26 cellular contexts compared by ENCODE assay signal in the genomic region with DNA sequence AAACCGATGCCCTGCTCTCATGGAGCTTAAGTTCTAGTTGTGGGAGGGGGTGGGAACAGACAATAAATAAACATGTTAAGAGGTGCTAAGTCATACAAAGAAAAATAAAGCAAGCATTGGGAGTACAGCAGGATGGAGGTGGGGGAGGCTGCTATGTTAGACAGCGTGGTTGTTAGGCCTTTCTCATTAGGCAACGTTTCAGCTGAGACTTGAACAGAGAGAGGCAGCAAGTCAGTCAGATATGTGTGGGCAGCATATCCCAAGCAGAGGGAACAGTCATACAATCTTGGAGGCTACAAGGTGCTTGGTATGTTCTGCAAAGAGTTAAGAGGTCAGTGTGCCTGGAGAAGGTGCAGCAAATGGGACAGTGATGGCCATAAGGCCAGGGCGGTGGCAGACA.
"Had no signal": no experiment of that assay in that cellular context is flagged by ENCODE, and none has a peak within 500 bp of the region (broad histone marks: within the 10 kb centered on the region; RNA-seq: fewer than 3 reads in every experiment).

No MANE protein-coding gene starts in this region.

- H3K4me1 ChIP-seq: parathyroid adenoma, psoas muscle, right lobe of liver, sigmoid colon, stomach, thyroid gland, tibial nerve, upper lobe of right lung, vagina had no signal

- H2AFZ ChIP-seq: parathyroid adenoma had no signal

- ATAC-seq: naive thymus-derived CD8-positive, alpha-beta T cell; natural killer cell treated with Interleukin-12 subunit alpha and Interleukin-12 subunit beta and Interleukin-15 and Interleukin-18, amount 100 ng/mL, for 72 hours; psoas muscle; right cardiac atrium; right lobe of liver; stimulated activated effector memory CD8-positive, alpha-beta T cell treated with anti-CD3 and anti-CD28 coated beads, Interleukin-12 subunit alpha, Interleukin-12 subunit beta, amount 100 ng/mL, for 72 hours; stimulated activated naive B cell treated with anti-CD40 and anti-IgM and Interleukin-4, amounts not matched to agents 10 μg/mL and 1 μg/mL and 100 μg/mL, for 72 hours; upper lobe of right lung had no signal

- H3K36me3 ChIP-seq: neutrophil, ovary, right lobe of liver, sigmoid colon, stomach, thoracic aorta, thyroid gland, tibial nerve, upper lobe of right lung, vagina had no signal

- H3K4me3 ChIP-seq: ovary, psoas muscle, right lobe of liver, sigmoid colon, stomach, thoracic aorta, thyroid gland, tibial nerve, upper lobe of right lung, vagina had no signal

- H3K27me3 ChIP-seq: neutrophil, ovary, right lobe of liver, sigmoid colon, stomach, thyroid gland, tibial nerve, upper lobe of right lung, vagina had no signal

- FAIRE-seq: small intestine had no signal

- H3K79me2 ChIP-seq: parathyroid adenoma had no signal

- H3K27ac ChIP-seq: neutrophil, ovary, parathyroid adenoma, psoas muscle, right lobe of liver, sigmoid colon, stomach, thoracic aorta, thyroid gland, tibial nerve, upper lobe of right lung, vagina had no signal

- H3K9me3 ChIP-seq: neutrophil, ovary, psoas muscle, right lobe of liver, sigmoid colon, stomach, thoracic aorta, thyroid gland, tibial nerve, upper lobe of right lung, vagina had no signal

- DNase-seq: naive B cell; naive thymus-derived CD8-positive, alpha-beta T cell; nephron progenitor cell; ovary; posterior cingulate gyrus; psoas muscle; right lobe of liver; sigmoid colon; small intestine; stimulated activated CD4-positive, alpha-beta T cell treated with anti-CD3 and anti-CD28 coated beads, Interleukin-15, amount 100 ng/mL, for 24 hours; stimulated activated CD4-positive, alpha-beta T cell treated with anti-CD3 and anti-CD28 coated beads, Interleukin-2, amount 100 ng/mL, for 24 hours; stimulated activated CD4-positive, alpha-beta T cell treated with anti-CD3 and anti-CD28 coated beads, Interleukin-2, amount 100 ng/mL, for 48 hours; stimulated activated CD4-positive, alpha-beta T cell treated with anti-CD3 and anti-CD28 coated beads, Interleukin-4, amount 100 ng/mL, for 24 hours; stimulated activated naive B cell treated with anti-CD40 and anti-IgM and Interleukin-4, amounts not matched to agents 10 μg/mL and 1 μg/mL and 100 μg/mL, for 72 hours; stimulated activated naive CD4-positive, alpha-beta T cell treated with Interleukin-2 at 50 U/mL for 16 hours; stomach; thyroid gland; upper lobe of right lung had no signal
